ENCODE assay signal across 10 cellular contexts in genomic region chr17:34443832-34444469, GRCh38.
DNase-seq lines count a peak whose midpoint lies in the region; ATAC-seq lines count a peak whose summit lies in the region.
"Had no signal": no experiment of that assay in that cellular context is flagged by ENCODE, and none has a peak within 500 bp of the region (broad histone marks: within the 10 kb centered on the region; RNA-seq: fewer than 3 reads in every experiment).

No MANE protein-coding gene starts in this region.

- H3K4me1 Mint-ChIP-seq in activated T-cell treated with anti-CD3 and anti-CD28 coated beads, Interleukin-2, amount 50 U/mL, for 72 hours (ENCODE audit: low read depth) = no peaks in the 10 kb centered on the region
- no peaks in the 10 kb centered on the region for H3K4me1 Mint-ChIP-seq in activated T-cell treated with anti-CD3 and anti-CD28 coated beads, Interleukin-2, amount 50 U/mL, for 24 hours (ENCODE audit: low read depth)
- H3K4me1 Mint-ChIP-seq: naive B cell had no signal

- H3K4me3 Mint-ChIP-seq in activated T-cell treated with anti-CD3 and anti-CD28 coated beads, Interleukin-2, amount 50 U/mL, for 72 hours = no peak overlapping the region
- H3K4me3 Mint-ChIP-seq in activated T-cell treated with anti-CD3 and anti-CD28 coated beads, Interleukin-2, amount 50 U/mL, for 24 hours = no peak overlapping the region
- H3K4me3 Mint-ChIP-seq: CD8-positive, alpha-beta T cell; naive B cell had no signal

- peak; percentile 3 to 6 for DNase-seq in activated T-cell treated with anti-CD3 and anti-CD28 coated beads, Interleukin-2, amount 50 U/mL, for 72 hours
- no peak for DNase-seq in activated T-cell treated with anti-CD3 and anti-CD28 coated beads, Interleukin-2, amount 50 U/mL, for 24 hours
- peak; percentile 22 for DNase-seq in NCI-H69 (lab: John Stamatoyannopoulos, UW)
- DNase-seq in stimulated activated CD8-positive, alpha-beta memory T cell treated with anti-CD3 and anti-CD28 coated beads, Interleukin-4, amount 100 ng/mL, for 48 hours = peak; percentile 25
- no peak for DNase-seq in GDM1 (lab: John Stamatoyannopoulos, UW)
- no peak for DNase-seq in activated naive CD4-positive, alpha-beta T cell (lab: John Stamatoyannopoulos, UW)
- no peak for DNase-seq in NCI-H2107 treated with DMSO at 0.1 percent for 48 hours (lab: John Stamatoyannopoulos, UW; ENCODE audit: unreplicated experiment)
- DNase-seq: CD8-positive, alpha-beta T cell; naive B cell had no signal

- peak in 1 of 2 donors; percentile 34 for ATAC-seq in activated T-cell treated with anti-CD3 and anti-CD28 coated beads, Interleukin-2, amount 50 U/mL, for 72 hours (replicated peaks in 1 of 2)
- ATAC-seq in esophagus mucosa = peak; percentile 26
- ATAC-seq: CD8-positive, alpha-beta T cell had no signal

- H3K36me3 Mint-ChIP-seq in activated T-cell treated with anti-CD3 and anti-CD28 coated beads, Interleukin-2, amount 50 U/mL, for 72 hours (ENCODE audit: insufficient read depth in 2 of 2) = no peaks in the 10 kb centered on the region
- no peaks in the 10 kb centered on the region for H3K36me3 Mint-ChIP-seq in activated T-cell treated with anti-CD3 and anti-CD28 coated beads, Interleukin-2, amount 50 U/mL, for 24 hours (ENCODE audit: low read depth)
- H3K36me3 Mint-ChIP-seq: CD8-positive, alpha-beta T cell; naive B cell had no signal

- peaks cover 38% of the 10 kb centered on the region for H3K27me3 Mint-ChIP-seq in activated T-cell treated with anti-CD3 and anti-CD28 coated beads, Interleukin-2, amount 50 U/mL, for 72 hours (ENCODE audit: low read depth)
- H3K27me3 Mint-ChIP-seq in activated T-cell treated with anti-CD3 and anti-CD28 coated beads, Interleukin-2, amount 50 U/mL, for 24 hours = peaks cover 35% of the 10 kb centered on the region

- no peaks in the 10 kb centered on the region for H3K9me3 Mint-ChIP-seq in activated T-cell treated with anti-CD3 and anti-CD28 coated beads, Interleukin-2, amount 50 U/mL, for 72 hours
- H3K9me3 Mint-ChIP-seq in activated T-cell treated with anti-CD3 and anti-CD28 coated beads, Interleukin-2, amount 50 U/mL, for 24 hours = no peaks in the 10 kb centered on the region
- H3K9me3 Mint-ChIP-seq: CD8-positive, alpha-beta T cell had no signal

- no peak overlapping the region for H3K27ac Mint-ChIP-seq in activated T-cell treated with anti-CD3 and anti-CD28 coated beads, Interleukin-2, amount 50 U/mL, for 72 hours
- no peak overlapping the region for H3K27ac Mint-ChIP-seq in activated T-cell treated with anti-CD3 and anti-CD28 coated beads, Interleukin-2, amount 50 U/mL, for 24 hours
- H3K27ac Mint-ChIP-seq: CD8-positive, alpha-beta T cell; naive B cell had no signal

Comparison
In these comparisons a context has a peak if more than half of its experiments do, and no peak if none do; other contexts are left out.
1. DNase-seq: peak in activated T-cell treated with anti-CD3 and anti-CD28 coated beads, Interleukin-2, amount 50 U/mL, for 72 hours (2 of 2), NCI-H69 (single experiment) and stimulated activated CD8-positive, alpha-beta memory T cell treated with anti-CD3 and anti-CD28 coated beads, Interleukin-4, amount 100 ng/mL, for 48 hours (single experiment); none in activated T-cell treated with anti-CD3 and anti-CD28 coated beads, Interleukin-2, amount 50 U/mL, for 24 hours (single experiment), GDM1 (single experiment), activated naive CD4-positive, alpha-beta T cell (0 of 4) and NCI-H2107 treated with DMSO at 0.1 percent for 48 hours (single experiment).